8 cellular contexts compared by ENCODE assay signal in genomic region chr5:60206234-60206633, GRCh38.
"Had no signal": no experiment of that assay in that cellular context is flagged by ENCODE, and none has a peak within 500 bp of the region (broad histone marks: within the 10 kb centered on the region; RNA-seq: fewer than 3 reads in every experiment).

No MANE protein-coding gene starts in this region.

- ATAC-seq: HCT116 had no signal

- H3K4me1 ChIP-seq: HAP-1 had no signal

- H3K9ac ChIP-seq: GM23248 had no signal

- H2AFZ ChIP-seq: GM23248 had no signal

- FAIRE-seq: HTR-8/SVneo had no signal

- H3K9me3 ChIP-seq: HAP-1 had no signal

- H3K27ac ChIP-seq: GM23248 had no signal

- DNase-seq: GM23248, GOT3, H7, HFFc6, KBM-7 had no signal

- H3K36me3 ChIP-seq: HAP-1 had no signal

- H3K4me3 ChIP-seq: GM23248, HAP-1 had no signal
